ENCODE assay signal across 14 cellular contexts in genomic region chr11:64834723-64835615, GRCh38. TPM values are rescaled to one million over a fixed set of nuclear protein-coding genes. Genes with fewer than 3 reads are reported as not detected.
DNase-seq lines count a peak whose midpoint lies in the region; ATAC-seq and TF ChIP-seq lines count a peak whose summit lies in the region.
"Had no signal": no experiment of that assay in that cellular context is flagged by ENCODE, and none has a peak within 500 bp of the region (broad histone marks: within the 10 kb centered on the region; RNA-seq: fewer than 3 reads in every experiment).

No MANE protein-coding gene starts in this region.

- H3K27me3 ChIP-seq in mammary epithelial cell (ENCODE audit: insufficient read depth, low read length): no peaks in the 10 kb centered on the region
- H3K27me3 ChIP-seq in neuronal stem cell (ENCODE audit: control insufficient read depth in 3 of 3, insufficient read depth in 3 of 3, low read depth in 1 of 3, low read length in 3 of 3): peaks cover 0 to 45% (median 0%) of the 10 kb centered on the region in 3 experiments
- no peaks in the 10 kb centered on the region for H3K27me3 ChIP-seq in spleen (replicated peaks in 1 of 7)
- H3K27me3 ChIP-seq: gastroesophageal sphincter had no signal

- H3K14ac ChIP-seq in neuronal stem cell (ENCODE audit: low read length): no peak overlapping the region

- peak overlapping the region; percentile 67 for H2BK15ac ChIP-seq in neuronal stem cell (ENCODE audit: low read length)

- CTCF ChIA-PET in mammary epithelial cell (lab: Charles Lee; ENCODE audit: low non-redundant PET): interaction anchor here (0.5 kb wide), 1 partner anchor 50 kb away, joined by 22 read pairs; no protein-coding TSS in a partner anchor

- peak overlapping the region; percentile 57 for H3K18ac ChIP-seq in neuronal stem cell (ENCODE audit: low read length)

- no peak overlapping the region for H3K23ac ChIP-seq in neuronal stem cell (ENCODE audit: low read depth, low read length, poor library complexity)

- peak overlapping the region; percentile 90 for H2AK5ac ChIP-seq in neuronal stem cell (ENCODE audit: low read depth, low read length)

- H4K91ac ChIP-seq in neuronal stem cell (ENCODE audit: low read depth, low read length, poor library complexity): peak overlapping the region; percentile 92

- ATAC-seq in HG03442 (IDR thresholded peaks at IDR 0.05; ENCODE audit: unreplicated experiment): no peak
- ATAC-seq in GM19452 (IDR thresholded peaks at IDR 0.05; ENCODE audit: unreplicated experiment): no peak
- ATAC-seq: gastroesophageal sphincter, left lobe of liver had no signal

- no peak for TF ChIP-seq POLR2A in spleen (IDR thresholded peaks at IDR 0.05)

- peak overlapping the region; percentile 17 for H4K8ac ChIP-seq in neuronal stem cell (ENCODE audit: low read depth, low read length)

- peaks cover 2% of the 10 kb centered on the region for H3K79me1 ChIP-seq in neuronal stem cell (ENCODE audit: low read depth, low read length)

- H3K4me1 ChIP-seq in mammary epithelial cell (ENCODE audit: insufficient read depth, low read length): peaks cover 19% of the 10 kb centered on the region
- peaks cover 0 to 1% of the 10 kb centered on the region in 2 donors for H3K4me1 ChIP-seq in neuronal stem cell (ENCODE audit: control insufficient read depth in 2 of 2, insufficient read depth in 1 of 2, low read depth in 1 of 2, low read length in 2 of 2)
- peaks cover 0 to 6% (median 0%) of the 10 kb centered on the region in 6 donors for H3K4me1 ChIP-seq in spleen
- H3K4me1 ChIP-seq: gastroesophageal sphincter had no signal

- intact Hi-C loops in mammary epithelial cell (cut with micrococcal nuclease): no loop called here
- intact Hi-C loops in spleen (cut with DNase I; ENCODE audit: low total_unique reads): no loop called here

- peak; percentile 88 for DNase-seq in DMS53 (lab: John Stamatoyannopoulos, UW)
- peak; percentile 80 for DNase-seq in NCI-H2196 (lab: John Stamatoyannopoulos, UW; ENCODE audit: unreplicated experiment)
- peak; percentile 85 for DNase-seq in mammary epithelial cell
- no peak for DNase-seq in neuronal stem cell (ENCODE audit: low spot score)
- no peak for DNase-seq in spleen
- DNase-seq in stimulated activated CD4-positive, alpha-beta T cell treated with anti-CD3 and anti-CD28 coated beads, Interleukin-1b, Interleukin-23, amount 100 ng/mL, for 48 hours: no peak
- DNase-seq: activated naive CD4-positive, alpha-beta T cell treated with anti-CD3 and anti-CD28 coated beads, Interleukin-2, amount 50 U/mL, for 16 hours; CD4-positive, CD25-positive, alpha-beta regulatory T cell; NCI-H187 treated with DMSO at 0.1 percent for 48 hours; occipital lobe had no signal

- no peak overlapping the region for H3K9ac ChIP-seq in mammary epithelial cell (ENCODE audit: insufficient read depth, low read length)
- peak overlapping the region; percentile 2 for H3K9ac ChIP-seq in neuronal stem cell (ENCODE audit: low read depth, low read length, poor library complexity)

- H2BK5ac ChIP-seq in neuronal stem cell (ENCODE audit: low read length): peak overlapping the region; percentile 39

- H3K27ac ChIP-seq in mammary epithelial cell (ENCODE audit: insufficient read depth, low read depth, low read length): no peak overlapping the region
- no peak overlapping the region for H3K27ac ChIP-seq in neuronal stem cell (replicated peaks; ENCODE audit: low read length)
- H3K27ac ChIP-seq in spleen: no peak overlapping the region
- H3K27ac ChIP-seq: gastroesophageal sphincter had no signal

- H3K36me3 ChIP-seq in mammary epithelial cell (ENCODE audit: insufficient read depth, low read length): peaks cover 18% of the 10 kb centered on the region
- no peaks in the 10 kb centered on the region for H3K36me3 ChIP-seq in neuronal stem cell (replicated peaks in 1 of 2; ENCODE audit: control insufficient read depth in 2 of 2, insufficient read depth in 2 of 2, low read length in 2 of 2)
- peaks cover 0 to 53% (median 0%) of the 10 kb centered on the region in 6 donors for H3K36me3 ChIP-seq in spleen
- H3K36me3 ChIP-seq: gastroesophageal sphincter had no signal

- no peak overlapping the region for H3K4ac ChIP-seq in neuronal stem cell (ENCODE audit: low read length)

- H3K9me3 ChIP-seq in mammary epithelial cell (replicated peaks; ENCODE audit: insufficient read depth, low read length) (no peaks in the 10 kb centered on the region), neuronal stem cell (replicated peaks in 1 of 2; ENCODE audit: control insufficient read depth in 2 of 2, insufficient read depth in 1 of 2, low read depth in 1 of 2, low read length in 2 of 2) (no peaks in the 10 kb centered on the region), spleen (no peaks in the 10 kb centered on the region)
- H3K9me3 ChIP-seq: gastroesophageal sphincter had no signal

- no peak for TF ChIP-seq CTCF in mammary epithelial cell (conservative IDR thresholded peaks at IDR 0.05 in 1 of 2, IDR thresholded peaks at IDR 0.05 in 1 of 2; ENCODE audit: extremely low read depth in 1 of 2, insufficient read depth in 1 of 2, low read depth in 1 of 2, low read length in 2 of 2)
- no peak for TF ChIP-seq CTCF in spleen (IDR thresholded peaks at IDR 0.05 in 8 of 11, conservative IDR thresholded peaks at IDR 0.05 in 3 of 11)

- H4K20me1 ChIP-seq in mammary epithelial cell (ENCODE audit: insufficient read depth, low read length): no peaks in the 10 kb centered on the region

- no peak overlapping the region for H2BK12ac ChIP-seq in neuronal stem cell (ENCODE audit: low read length)

- BruUV-seq in mammary epithelial cell (replicated peaks; lab: Mats Ljungman, UMichigan): TSS peak; percentile 23

- H2AFZ ChIP-seq in mammary epithelial cell (ENCODE audit: low read depth, low read length): no peak overlapping the region
- no peak overlapping the region for H2AFZ ChIP-seq in neuronal stem cell (ENCODE audit: low read length)

- H2BK120ac ChIP-seq in neuronal stem cell (ENCODE audit: low read depth, low read length): no peak overlapping the region

- in situ Hi-C loops in mammary epithelial cell (cut with MboI; ENCODE audit: low sequenced_read_pairs in 2 of 2): no loop called here

- dilution Hi-C loops in mammary epithelial cell (cut with HindIII; ENCODE audit: low sequenced_read_pairs): no loop called here

- H3K79me2 ChIP-seq in mammary epithelial cell (ENCODE audit: insufficient read depth, low read length): peaks cover under 1% of the 10 kb centered on the region

- H3K4me2 ChIP-seq in mammary epithelial cell (ENCODE audit: insufficient read depth, low read depth, low read length) (peak overlapping the region; percentile 73), neuronal stem cell (ENCODE audit: insufficient read depth, low read length, poor library complexity, severe bottlenecking) (no peak overlapping the region)

- 23% methylated on average over 14 of the region's 29 CpGs for WGBS in mammary epithelial cell (ENCODE audit: low coverage, missing lambda C conversion rate)
- no CpG with 5 or more reads among the region's 29 CpGs for WGBS in neuronal stem cell (ENCODE audit: extremely low coverage in 2 of 2, insufficient read length in 2 of 2, insufficient replicate concordance in 1 of 2), 2 donors
- WGBS in spleen, 5 donors: 85 to 95% (median 92%) methylated on average over 25 to 29 of the region's 29 CpGs

- H3K4me3 ChIP-seq in mammary epithelial cell (replicated peaks in 1 of 3; ENCODE audit: insufficient read depth in 1 of 3, low read depth in 2 of 3, low read length in 3 of 3): no peak overlapping the region
- H3K4me3 ChIP-seq in neuronal stem cell (ENCODE audit: low read length in 2 of 2): no peak overlapping the region
- H3K4me3 ChIP-seq in spleen: no peak overlapping the region
- H3K4me3 ChIP-seq: gastroesophageal sphincter had no signal

RNA-seq across cellular contexts. Expression of gene CDC42BPG, which starts 9.5 kb away (rescaled TPM):
- total RNA-seq in mammary epithelial cell: 10 to 100 TPM; 10.5 to 18.7 TPM
- 3.7 TPM for polyA plus RNA-seq in mammary epithelial cell
- 8.1 TPM for polyA minus RNA-seq in mammary epithelial cell
- 1.1 TPM for polyA plus RNA-seq in neuronal stem cell (2013, experiment 1 of 2)
- polyA plus RNA-seq in neuronal stem cell (2013, experiment 2 of 2): 1.1 TPM
- total RNA-seq in spleen: 1 to 10 TPM; 1.9 to 4.6 (median 2.6) TPM
- 1 to 10 TPM in 2 of 3 donors, under 1 TPM in 1; 0.74 to 2.0 (median 1.0) TPM for polyA plus RNA-seq in spleen

RNA-seq across cellular contexts. Expression of gene MEN1, which starts 24.6 kb away (rescaled TPM):
- total RNA-seq in mammary epithelial cell: 10 to 100 TPM; 20.7 to 35.7 TPM
- polyA plus RNA-seq in mammary epithelial cell: 24.7 TPM
- polyA minus RNA-seq in mammary epithelial cell: 23.4 TPM
- polyA plus RNA-seq in neuronal stem cell (2013, experiment 1 of 2): 59.7 TPM
- 59.7 TPM for polyA plus RNA-seq in neuronal stem cell (2013, experiment 2 of 2)
- total RNA-seq in spleen: 10 to 100 TPM; 20.1 to 33.6 (median 28.2) TPM
- polyA plus RNA-seq in spleen: 10 to 100 TPM; 17.8 to 27.6 (median 20.5) TPM

RNA-seq across cellular contexts. Expression of gene MAP4K2, which starts 32.0 kb away (rescaled TPM):
- 10 to 100 TPM; 15.4 to 15.5 TPM for total RNA-seq in mammary epithelial cell
- polyA plus RNA-seq in mammary epithelial cell: 7.9 TPM
- 41.4 TPM for polyA minus RNA-seq in mammary epithelial cell
- polyA plus RNA-seq in neuronal stem cell (2013, experiment 1 of 2): 11.1 TPM
- 11.6 TPM for polyA plus RNA-seq in neuronal stem cell (2013, experiment 2 of 2)
- total RNA-seq in spleen: 100 to 1,000 TPM in 1 of 7 donors, 10 to 100 TPM in 6; 41.5 to 106 (median 57.4) TPM
- polyA plus RNA-seq in spleen: 10 to 100 TPM; 40.8 to 70.8 (median 63.8) TPM

RNA-seq across cellular contexts. Expression of gene EHD1, which starts 43.5 kb away (rescaled TPM):
- total RNA-seq in mammary epithelial cell: 100 to 1,000 TPM in 1 of 2 donors, 10 to 100 TPM in 1; 71.2 to 172 TPM
- polyA plus RNA-seq in mammary epithelial cell: 219 TPM
- polyA minus RNA-seq in mammary epithelial cell: 255 TPM
- 24.4 TPM for polyA plus RNA-seq in neuronal stem cell (2013, experiment 1 of 2)
- polyA plus RNA-seq in neuronal stem cell (2013, experiment 2 of 2): 23.3 TPM
- 100 to 1,000 TPM; 117 to 337 (median 201) TPM for total RNA-seq in spleen
- 10 to 100 TPM; 51.9 to 93.9 (median 53.7) TPM for polyA plus RNA-seq in spleen

RNA-seq across cellular contexts. Expression of gene SF1, which starts 56.6 kb away (rescaled TPM):
- total RNA-seq in mammary epithelial cell (100 to 1,000 TPM; 115 to 294 TPM), spleen (100 to 1,000 TPM; 359 to 585 (median 458) TPM)
- polyA plus RNA-seq in mammary epithelial cell (79.4 TPM), spleen (100 to 1,000 TPM in 2 of 3 donors, 10 to 100 TPM in 1; 54.2 to 140 (median 121) TPM)
- 212 TPM for polyA minus RNA-seq in mammary epithelial cell
- 214 TPM for polyA plus RNA-seq in neuronal stem cell (2013, experiment 1 of 2)
- polyA plus RNA-seq in neuronal stem cell (2013, experiment 2 of 2): 215 TPM

Comparison
In these comparisons a context has a peak if more than half of its experiments do, and no peak if none do; other contexts are left out.
1. DNase-seq: peak in DMS53 (single experiment), NCI-H2196 (single experiment) and mammary epithelial cell (single experiment); none in neuronal stem cell (single experiment), spleen (single experiment) and stimulated activated CD4-positive, alpha-beta T cell treated with anti-CD3 and anti-CD28 coated beads, Interleukin-1b, Interleukin-23, amount 100 ng/mL, for 48 hours (single experiment).